In the genomic region with DNA sequence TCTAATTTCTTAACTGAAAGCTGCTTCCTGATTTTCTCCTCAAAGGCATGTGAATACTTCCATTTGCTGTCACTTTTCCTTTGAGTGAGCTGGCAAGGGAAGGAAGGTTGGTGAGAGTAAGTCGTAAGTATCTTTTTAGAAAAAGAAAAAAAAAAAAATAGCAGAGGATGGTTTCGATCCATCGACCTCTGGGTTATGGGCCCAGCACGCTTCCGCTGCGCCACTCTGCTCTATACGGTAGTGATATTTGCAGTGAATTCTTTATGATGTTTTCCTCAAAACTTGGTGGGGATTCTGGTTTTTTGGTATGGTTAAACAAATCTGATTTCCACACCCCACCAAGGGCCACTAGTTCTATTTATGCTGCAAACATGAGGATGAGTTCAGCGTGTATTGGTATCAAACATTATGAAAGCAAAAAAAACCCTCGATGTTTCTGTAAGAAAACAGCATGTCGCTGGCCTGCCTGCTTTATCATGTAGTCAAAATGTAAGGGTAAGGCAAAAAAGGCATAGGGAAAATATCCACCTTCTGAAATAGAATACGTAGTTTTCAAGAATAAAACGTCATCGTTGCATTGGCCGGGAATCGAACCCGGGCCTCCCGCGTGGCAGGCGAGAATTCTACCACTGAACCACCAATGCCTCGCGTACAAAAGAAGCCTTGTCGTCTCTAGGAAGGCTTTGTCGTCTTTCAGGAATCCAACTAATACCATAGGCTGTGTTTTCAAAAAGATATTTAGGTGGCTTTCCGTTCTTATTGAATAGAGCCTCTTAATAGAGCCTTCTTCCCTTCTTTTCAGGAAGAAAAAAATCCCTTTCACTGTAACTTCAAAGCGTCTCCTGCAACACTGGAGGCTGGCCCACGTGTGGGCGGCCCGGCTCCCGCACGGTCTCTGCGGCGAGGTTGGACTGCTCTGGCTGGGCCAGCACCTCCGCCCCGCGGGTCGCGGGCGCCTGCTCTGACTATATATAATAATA, we compare ENCODE assay signal across 1 cellular context.
TF ChIP-seq lines count a peak whose summit lies in the region.

No MANE protein-coding gene starts in this region.

TF ChIP-seq in K562, 482 proteins besides CTCF, POLR2A, EP300 and RAD21 (continued from another document and continues in another):
- TF ChIP-seq SNIP1 (IDR thresholded peaks at IDR 0.05; ENCODE audit: low read depth) (0 out of 2 replicates have a peak, but pooled peaks have one; percentile 29), NCOA2 (IDR thresholded peaks at IDR 0.05; ENCODE audit: partially characterized antibody in 2 of 2) (peak in 1 of 2 experiments; percentile 77), PML (IDR thresholded peaks at IDR 0.05; ENCODE audit: low read length) (peak; percentile 93), GATA2 (CRISPR knock-in tag; IDR thresholded peaks at IDR 0.05) (0 out of 2 replicates have a peak, but pooled peaks have one; percentile 12), NCOR1 (IDR thresholded peaks at IDR 0.05) (peak; percentile 33; the same call in 1 of the 2 replicates), SAFB (IDR thresholded peaks at IDR 0.05; ENCODE audit: borderline replicate concordance, low read depth, low read length) (no peak), TBL1XR1 (IDR thresholded peaks at IDR 0.05; ENCODE audit: low read length in 2 of 2) (peak; percentile 61 to 95; a peak in 3 of 4 replicates), SMARCA5 (IDR thresholded peaks at IDR 0.05) (peak; percentile 76), ZNF512 (tag; IDR thresholded peaks at IDR 0.05) (peak; percentile 55), ZFP36 (IDR thresholded peaks at IDR 0.05; ENCODE audit: low read depth, low read length, partially characterized antibody) (peak; percentile 28), U2AF1 (optimal IDR thresholded peaks at IDR 0.05; ENCODE audit: low read depth, low read length) (no peak), HOMEZ (CRISPR knock-in tag; IDR thresholded peaks at IDR 0.05) (no peak), CBFA2T2 (conservative IDR thresholded peaks at IDR 0.05) (no peak), MTA1 (IDR thresholded peaks at IDR 0.05; ENCODE audit: borderline replicate concordance) (peak; percentile 15; the same call in 1 of the 2 replicates), BRF2 (IDR thresholded peaks at IDR 0.05; ENCODE audit: borderline replicate concordance, insufficient read depth, insufficient read length) (no peak), PTTG1 (tag; IDR thresholded peaks at IDR 0.05; ENCODE audit: low read depth) (no peak), PHF21A (IDR thresholded peaks at IDR 0.05; ENCODE audit: borderline replicate concordance, low read depth) (no peak), FOXP1 (CRISPR knock-in tag; IDR thresholded peaks at IDR 0.05) (peak; percentile 39; the same call in 1 of the 2 replicates), POLR2G (IDR thresholded peaks at IDR 0.05; ENCODE audit: low read depth, low read length) (peak; percentile 84), RFX5 (IDR thresholded peaks at IDR 0.05; ENCODE audit: low read depth, low read length) (peak; percentile 84; the same call in 1 of the 2 replicates), ZNF785 (CRISPR knock-in tag; IDR thresholded peaks at IDR 0.05) (no peak), E2F3 (CRISPR knock-in tag; IDR thresholded peaks at IDR 0.05) (0 out of 2 replicates have a peak, but pooled peaks have one; percentile 65), ELF4 (CRISPR knock-in tag; IDR thresholded peaks at IDR 0.05) (peak; percentile 80; the same call in 1 of the 2 replicates), TCF7 (IDR thresholded peaks at IDR 0.05; ENCODE audit: borderline replicate concordance) (no peak; the same call in 1 of the 2 replicates), HDAC3 (IDR thresholded peaks at IDR 0.05; ENCODE audit: borderline replicate concordance, partially characterized antibody) (peak; percentile 40), HDAC2 (IDR thresholded peaks at IDR 0.05) (0 out of 2 replicates have a peak, but pooled peaks have one; percentile 45), TCF3 (CRISPR knock-in tag; IDR thresholded peaks at IDR 0.05) (no peak; the same call in 1 of the 2 replicates), ZBTB8A (IDR thresholded peaks at IDR 0.05; ENCODE audit: partially characterized antibody) (peak; percentile 90), HOXB6 (CRISPR knock-in tag; IDR thresholded peaks at IDR 0.05; ENCODE audit: borderline replicate concordance) (peak; percentile 94), PTRF (tag; IDR thresholded peaks at IDR 0.05) (no peak), SNRNP70 (optimal IDR thresholded peaks at IDR 0.05; ENCODE audit: low read depth, low read length) (no peak), ZNF311 (CRISPR knock-in tag; IDR thresholded peaks at IDR 0.05) (no peak; the same call in 1 of the 2 replicates), PCBP2 (IDR thresholded peaks at IDR 0.05; ENCODE audit: low read depth, low read length, poor library complexity, severe bottlenecking) (no peak), ZNF253 (CRISPR knock-in tag; conservative IDR thresholded peaks at IDR 0.05) (peak; percentile 87), ZNF12 (CRISPR knock-in tag; IDR thresholded peaks at IDR 0.05) (0 out of 2 replicates have a peak, but pooled peaks have one; percentile 45)
- TF ChIP-seq, protein P1, sequence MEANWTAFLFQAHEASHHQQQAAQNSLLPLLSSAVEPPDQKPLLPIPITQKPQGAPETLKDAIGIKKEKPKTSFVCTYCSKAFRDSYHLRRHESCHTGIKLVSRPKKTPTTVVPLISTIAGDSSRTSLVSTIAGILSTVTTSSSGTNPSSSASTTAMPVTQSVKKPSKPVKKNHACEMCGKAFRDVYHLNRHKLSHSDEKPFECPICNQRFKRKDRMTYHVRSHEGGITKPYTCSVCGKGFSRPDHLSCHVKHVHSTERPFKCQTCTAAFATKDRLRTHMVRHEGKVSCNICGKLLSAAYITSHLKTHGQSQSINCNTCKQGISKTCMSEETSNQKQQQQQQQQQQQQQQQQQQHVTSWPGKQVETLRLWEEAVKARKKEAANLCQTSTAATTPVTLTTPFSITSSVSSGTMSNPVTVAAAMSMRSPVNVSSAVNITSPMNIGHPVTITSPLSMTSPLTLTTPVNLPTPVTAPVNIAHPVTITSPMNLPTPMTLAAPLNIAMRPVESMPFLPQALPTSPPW (CRISPR knock-in tag; IDR thresholded peaks at IDR 0.05) = peak; percentile 21; the same call in 1 of the 2 replicates
- TF ChIP-seq, protein P2, sequence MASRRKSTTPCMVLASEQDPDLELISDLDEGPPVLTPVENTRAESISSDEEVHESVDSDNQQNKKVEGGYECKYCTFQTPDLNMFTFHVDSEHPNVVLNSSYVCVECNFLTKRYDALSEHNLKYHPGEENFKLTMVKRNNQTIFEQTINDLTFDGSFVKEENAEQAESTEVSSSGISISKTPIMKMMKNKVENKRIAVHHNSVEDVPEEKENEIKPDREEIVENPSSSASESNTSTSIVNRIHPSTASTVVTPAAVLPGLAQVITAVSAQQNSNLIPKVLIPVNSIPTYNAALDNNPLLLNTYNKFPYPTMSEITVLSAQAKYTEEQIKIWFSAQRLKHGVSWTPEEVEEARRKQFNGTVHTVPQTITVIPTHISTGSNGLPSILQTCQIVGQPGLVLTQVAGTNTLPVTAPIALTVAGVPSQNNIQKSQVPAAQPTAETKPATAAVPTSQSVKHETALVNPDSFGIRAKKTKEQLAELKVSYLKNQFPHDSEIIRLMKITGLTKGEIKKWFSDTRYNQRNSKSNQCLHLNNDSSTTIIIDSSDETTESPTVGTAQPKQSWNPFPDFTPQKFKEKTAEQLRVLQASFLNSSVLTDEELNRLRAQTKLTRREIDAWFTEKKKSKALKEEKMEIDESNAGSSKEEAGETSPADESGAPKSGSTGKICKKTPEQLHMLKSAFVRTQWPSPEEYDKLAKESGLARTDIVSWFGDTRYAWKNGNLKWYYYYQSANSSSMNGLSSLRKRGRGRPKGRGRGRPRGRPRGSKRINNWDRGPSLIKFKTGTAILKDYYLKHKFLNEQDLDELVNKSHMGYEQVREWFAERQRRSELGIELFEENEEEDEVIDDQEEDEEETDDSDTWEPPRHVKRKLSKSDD (conservative IDR thresholded peaks at IDR 0.05; ENCODE audit: low read length) = peak; percentile 42; the same call in 1 of the 2 replicates
- TF ChIP-seq, protein P3, sequence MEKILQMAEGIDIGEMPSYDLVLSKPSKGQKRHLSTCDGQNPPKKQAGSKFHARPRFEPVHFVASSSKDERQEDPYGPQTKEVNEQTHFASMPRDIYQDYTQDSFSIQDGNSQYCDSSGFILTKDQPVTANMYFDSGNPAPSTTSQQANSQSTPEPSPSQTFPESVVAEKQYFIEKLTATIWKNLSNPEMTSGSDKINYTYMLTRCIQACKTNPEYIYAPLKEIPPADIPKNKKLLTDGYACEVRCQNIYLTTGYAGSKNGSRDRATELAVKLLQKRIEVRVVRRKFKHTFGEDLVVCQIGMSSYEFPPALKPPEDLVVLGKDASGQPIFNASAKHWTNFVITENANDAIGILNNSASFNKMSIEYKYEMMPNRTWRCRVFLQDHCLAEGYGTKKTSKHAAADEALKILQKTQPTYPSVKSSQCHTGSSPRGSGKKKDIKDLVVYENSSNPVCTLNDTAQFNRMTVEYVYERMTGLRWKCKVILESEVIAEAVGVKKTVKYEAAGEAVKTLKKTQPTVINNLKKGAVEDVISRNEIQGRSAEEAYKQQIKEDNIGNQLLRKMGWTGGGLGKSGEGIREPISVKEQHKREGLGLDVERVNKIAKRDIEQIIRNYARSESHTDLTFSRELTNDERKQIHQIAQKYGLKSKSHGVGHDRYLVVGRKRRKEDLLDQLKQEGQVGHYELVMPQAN (IDR thresholded peaks at IDR 0.05; ENCODE audit: borderline replicate concordance) = peak; percentile 54; the same call in 1 of the 2 replicates
- TF ChIP-seq, protein P4, sequence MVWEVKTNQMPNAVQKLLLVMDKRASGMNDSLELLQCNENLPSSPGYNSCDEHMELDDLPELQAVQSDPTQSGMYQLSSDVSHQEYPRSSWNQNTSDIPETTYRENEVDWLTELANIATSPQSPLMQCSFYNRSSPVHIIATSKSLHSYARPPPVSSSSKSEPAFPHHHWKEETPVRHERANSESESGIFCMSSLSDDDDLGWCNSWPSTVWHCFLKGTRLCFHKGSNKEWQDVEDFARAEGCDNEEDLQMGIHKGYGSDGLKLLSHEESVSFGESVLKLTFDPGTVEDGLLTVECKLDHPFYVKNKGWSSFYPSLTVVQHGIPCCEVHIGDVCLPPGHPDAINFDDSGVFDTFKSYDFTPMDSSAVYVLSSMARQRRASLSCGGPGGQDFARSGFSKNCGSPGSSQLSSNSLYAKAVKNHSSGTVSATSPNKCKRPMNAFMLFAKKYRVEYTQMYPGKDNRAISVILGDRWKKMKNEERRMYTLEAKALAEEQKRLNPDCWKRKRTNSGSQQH (CRISPR knock-in tag; IDR thresholded peaks at IDR 0.05) = peak; percentile 95
- TF ChIP-seq, protein P5, sequence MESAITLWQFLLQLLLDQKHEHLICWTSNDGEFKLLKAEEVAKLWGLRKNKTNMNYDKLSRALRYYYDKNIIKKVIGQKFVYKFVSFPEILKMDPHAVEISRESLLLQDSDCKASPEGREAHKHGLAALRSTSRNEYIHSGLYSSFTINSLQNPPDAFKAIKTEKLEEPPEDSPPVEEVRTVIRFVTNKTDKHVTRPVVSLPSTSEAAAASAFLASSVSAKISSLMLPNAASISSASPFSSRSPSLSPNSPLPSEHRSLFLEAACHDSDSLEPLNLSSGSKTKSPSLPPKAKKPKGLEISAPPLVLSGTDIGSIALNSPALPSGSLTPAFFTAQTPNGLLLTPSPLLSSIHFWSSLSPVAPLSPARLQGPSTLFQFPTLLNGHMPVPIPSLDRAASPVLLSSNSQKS (CRISPR knock-in tag; IDR thresholded peaks at IDR 0.05) = peak; percentile 62
